In genomic region chr18:45839415-45840395, GRCh38 we compare ENCODE assay signal across 10 cellular contexts. TPM values are rescaled to one million over a fixed set of nuclear protein-coding genes. Genes with fewer than 3 reads are reported as not detected.
DNase-seq lines count a peak whose midpoint lies in the region; ATAC-seq, FAIRE-seq and TF ChIP-seq lines count a peak whose summit lies in the region.
"Had no signal": no experiment of that assay in that cellular context is flagged by ENCODE, and none has a peak within 500 bp of the region (broad histone marks: within the 10 kb centered on the region; RNA-seq: fewer than 3 reads in every experiment).

No MANE protein-coding gene starts in this region.

- H3K27ac ChIP-seq in keratinocyte (ENCODE audit: control insufficient read depth, insufficient read depth, low read length), result no peak overlapping the region

- peak; percentile 58 for DNase-seq in CD1c-positive myeloid dendritic cell (ENCODE audit: extremely low spot score)
- DNase-seq in NCI-H2107 treated with DMSO at 0.1 percent for 48 hours (lab: John Stamatoyannopoulos, UW; ENCODE audit: unreplicated experiment), result peak; percentile 50
- peak; percentile 81 for DNase-seq in astrocyte of the spinal cord (ENCODE audit: low read depth, low spot score)
- DNase-seq in keratinocyte (ENCODE audit: low read depth, low spot score), result peak; percentile 35
- no peak for DNase-seq in mesenteric fat pad (ENCODE audit: low spot score)
- DNase-seq in activated T-cell treated with anti-CD3 and anti-CD28 coated beads, Interleukin-2, amount 50 U/mL, for 1 hour, result no peak
- DNase-seq in nucleus accumbens (lab: John Stamatoyannopoulos, UW), result no peak

- peak; percentile 95 for FAIRE-seq in keratinocyte (lab: Jason Lieb, UNC)

- H3K4me2 ChIP-seq in keratinocyte (ENCODE audit: control insufficient read depth, extremely low read depth, insufficient read depth, low read depth, low read length), result no peak overlapping the region

- in situ Hi-C loops in astrocyte of the spinal cord (cut with HindIII; ENCODE audit: low sequenced_read_pairs), result no loop called here

- no peaks in the 10 kb centered on the region for H3K9me1 ChIP-seq in keratinocyte (ENCODE audit: control insufficient read depth, extremely low read depth, insufficient read depth, low read length)

- ATAC-seq in GM18907 (IDR thresholded peaks at IDR 0.05; ENCODE audit: unreplicated experiment), result peak; percentile 50

- no peaks in the 10 kb centered on the region for H4K20me1 ChIP-seq in keratinocyte (ENCODE audit: control insufficient read depth, extremely low read depth, insufficient read depth, low read length)

- no peaks in the 10 kb centered on the region for H3K79me2 ChIP-seq in keratinocyte (ENCODE audit: control insufficient read depth, insufficient read depth, low read length)

- no peaks in the 10 kb centered on the region for H3K9me3 ChIP-seq in keratinocyte (ENCODE audit: control insufficient read depth, low read depth, low read length)

- dilution Hi-C loops in keratinocyte (cut with MboI; ENCODE audit: extremely low pct_ligation_motif_present, low sequenced_read_pairs), result no loop called here

- H3K27me3 ChIP-seq in keratinocyte (ENCODE audit: control insufficient read depth, extremely low read depth, insufficient read depth, low read length), result peaks cover 9% of the 10 kb centered on the region

- H3K4me1 ChIP-seq in keratinocyte (ENCODE audit: control insufficient read depth, extremely low read depth, insufficient read depth, low read length), result peaks cover 18% of the 10 kb centered on the region

- H3K9ac ChIP-seq in keratinocyte (ENCODE audit: control insufficient read depth, extremely low read depth, insufficient read depth, low read length), result no peak overlapping the region

- TF ChIP-seq CTCF in astrocyte of the spinal cord (IDR thresholded peaks at IDR 0.05; ENCODE audit: low read depth, low read length), result peak; percentile 80
- TF ChIP-seq CTCF in keratinocyte (optimal IDR thresholded peaks at IDR 0.05 in 1 of 3, IDR thresholded peaks at IDR 0.05 in 1 of 3, conservative IDR thresholded peaks at IDR 0.05 in 1 of 3; ENCODE audit: extremely low read depth in 1 of 3, insufficient read depth in 2 of 3, low read length in 3 of 3), result peak; percentile 82 to 88 (median 83)

- H2AFZ ChIP-seq in keratinocyte (ENCODE audit: control insufficient read depth, low read length), result peak overlapping the region; percentile 7

- H3K4me3 ChIP-seq in astrocyte of the spinal cord (ENCODE audit: low read depth, low read length) (no peak overlapping the region), keratinocyte (ENCODE audit: control insufficient read depth in 2 of 3, extremely low read depth in 1 of 3, insufficient read depth in 2 of 3, low read depth in 1 of 3, low read length in 3 of 3) (no peak overlapping the region)
- H3K4me3 ChIP-seq: lung had no signal

- H3K36me3 ChIP-seq in keratinocyte (ENCODE audit: control insufficient read depth in 2 of 2, extremely low read depth in 1 of 2, insufficient read depth in 2 of 2, low read length in 2 of 2), result no peaks in the 10 kb centered on the region

RNA-seq across cellular contexts. Expression of gene SIGLEC15, which starts 14.2 kb away (rescaled TPM):
- 0.10 TPM in 1 of 3 replicates, not detected in the others for polyA plus RNA-seq in keratinocyte
- not detected for polyA plus RNA-seq in keratinocyte (2011; ENCODE audit: low read depth)
- polyA plus RNA-seq in keratinocyte (2011; cell fraction: cytosol; rRNA removed), result 0.04 and 0.05 TPM in 2 replicates
- polyA plus RNA-seq in keratinocyte (2011; cell fraction: nucleus; rRNA removed), result 0.07 TPM in 1 of 2 replicates, not detected in the other
- 0.07 and 0.11 TPM in 2 replicates for polyA plus RNA-seq in keratinocyte (2012; ENCODE audit: low replicate concordance)
- 0.75 TPM in 1 of 3 replicates, not detected in the others for polyA minus RNA-seq in keratinocyte
- not detected for polyA minus RNA-seq in keratinocyte (2011; cell fraction: cytosol; rRNA and poly(A)+ RNA removed)
- not detected in 2 replicates for polyA minus RNA-seq in keratinocyte (2011; cell fraction: nucleus; rRNA and poly(A)+ RNA removed)
- 0.32 TPM for total RNA-seq in mesenteric fat pad
- total RNA-seq: NCI-H460 had no signal

Comparison
In these comparisons a context has a peak if more than half of its experiments do, and no peak if none do; other contexts are left out.
1. DNase-seq: peak in CD1c-positive myeloid dendritic cell (single experiment), NCI-H2107 treated with DMSO at 0.1 percent for 48 hours (single experiment), astrocyte of the spinal cord (single experiment) and keratinocyte (single experiment); none in mesenteric fat pad (single experiment), activated T-cell treated with anti-CD3 and anti-CD28 coated beads, Interleukin-2, amount 50 U/mL, for 1 hour (single experiment) and nucleus accumbens (0 of 56).